In the genomic region with DNA sequence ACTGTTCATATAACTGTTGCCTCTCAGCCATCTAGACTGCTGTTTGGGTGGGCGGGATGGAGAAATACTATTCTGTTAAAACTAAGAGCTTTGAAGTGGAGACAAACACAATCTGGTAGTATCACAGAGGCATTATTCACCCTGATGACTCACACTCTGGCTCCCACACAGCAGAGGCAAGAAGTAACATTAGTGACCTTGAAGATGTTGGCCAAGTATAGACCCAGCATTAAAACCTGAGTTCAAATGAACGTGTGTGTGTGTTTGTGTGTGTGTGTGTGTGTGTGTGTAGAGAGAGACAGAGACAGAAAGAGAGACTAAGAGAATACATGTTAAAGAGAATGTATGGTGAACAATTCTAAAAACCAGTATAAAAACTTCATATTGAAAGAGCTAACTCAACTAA, we compare ENCODE assay signal across 9 cellular contexts. TPM values are rescaled to one million over a fixed set of nuclear protein-coding genes. Genes with fewer than 3 reads are reported as not detected.
DNase-seq lines count a peak whose midpoint lies in the region; ATAC-seq and TF ChIP-seq lines count a peak whose summit lies in the region.
"Had no signal": no experiment of that assay in that cellular context is flagged by ENCODE, and none has a peak within 500 bp of the region (broad histone marks: within the 10 kb centered on the region; RNA-seq: fewer than 3 reads in every experiment).

No MANE protein-coding gene starts in this region.

- H3K4me1 ChIP-seq in HEK293 (ENCODE audit: control insufficient read depth, insufficient read depth, low read length): no peaks in the 10 kb centered on the region
- H3K4me1 ChIP-seq in trophoblast cell (ENCODE audit: control insufficient read depth in 1 of 2, insufficient read depth in 2 of 2, low read length in 2 of 2): peaks cover 0 to 6% of the 10 kb centered on the region in 2 experiments
- no peaks in the 10 kb centered on the region for H3K4me1 ChIP-seq in neural progenitor cell

- H3K4me3 ChIP-seq in HEK293 (ENCODE audit: low read depth, low read length): no peak overlapping the region
- H3K4me3 ChIP-seq in trophoblast cell (ENCODE audit: low read depth, low read length): no peak overlapping the region
- H3K4me3 ChIP-seq in neural progenitor cell: no peak overlapping the region

- DNase-seq in T-helper 1 cell: peak in 3 of 5 donors; percentile 8 to 73 (median 17)
- DNase-seq in amniotic stem cell (lab: John Stamatoyannopoulos, UW): peak; percentile 22
- DNase-seq in occipital lobe (lab: John Stamatoyannopoulos, UW): peak; percentile 24
- no peak for DNase-seq in trophoblast cell
- DNase-seq in neural progenitor cell (ENCODE audit: low spot score): no peak
- no peak for DNase-seq in HuH-7.5 (ENCODE audit: low spot score)

- no peak for ATAC-seq in HG02678 (IDR thresholded peaks at IDR 0.05; ENCODE audit: unreplicated experiment)

- POLR2A ChIA-PET in HEK293 (lab: Yijun Ruan, JAX): interaction anchor here (1.3 kb wide), 1 partner anchor 20 kb away, joined by 3 read pairs; no protein-coding TSS in a partner anchor

- no peak overlapping the region for H2BK12ac ChIP-seq in trophoblast cell (ENCODE audit: low read length)

- H3K27me3 ChIP-seq in trophoblast cell (ENCODE audit: insufficient read depth, low read length) (no peaks in the 10 kb centered on the region), neural progenitor cell (no peaks in the 10 kb centered on the region)

- no peak overlapping the region for H3K23ac ChIP-seq in trophoblast cell (ENCODE audit: low read length)

- H3K4me1 Mint-ChIP-seq in neural progenitor cell: peaks cover 5% of the 10 kb centered on the region

- H3K4ac ChIP-seq in trophoblast cell (ENCODE audit: low read depth, low read length): no peak overlapping the region

- H3K9me3 Mint-ChIP-seq in neural progenitor cell: peaks cover 2% of the 10 kb centered on the region
- H3K9me3 Mint-ChIP-seq: neural crest cell had no signal

- peaks cover 2% of the 10 kb centered on the region for H3K27me3 Mint-ChIP-seq in neural progenitor cell (ENCODE audit: insufficient read depth, low read depth)

- H2BK120ac ChIP-seq in trophoblast cell (ENCODE audit: insufficient read depth, low read length, poor library complexity): no peak overlapping the region

- H3K4me2 ChIP-seq in trophoblast cell (ENCODE audit: low read length): no peak overlapping the region
- no peak overlapping the region for H3K4me2 ChIP-seq in neural progenitor cell

- TF ChIP-seq CTCF in HEK293 (tag by site-specific recombination; IDR thresholded peaks at IDR 0.05): no peak
- no peak for TF ChIP-seq CTCF in neural progenitor cell (IDR thresholded peaks at IDR 0.05)

- no CpG with 5 or more reads among the region's 2 CpGs for WGBS in trophoblast cell (ENCODE audit: extremely low coverage, insufficient coverage, insufficient read length)

- CTCF ChIA-PET in HEK293 (lab: Yijun Ruan, JAX): no interaction called here

- H2BK5ac ChIP-seq in trophoblast cell (ENCODE audit: low read depth, low read length, poor library complexity): no peak overlapping the region

- no peak overlapping the region for H3K4me3 Mint-ChIP-seq in neural progenitor cell
- H3K4me3 Mint-ChIP-seq: neural crest cell had no signal

- H4K12ac ChIP-seq in trophoblast cell (ENCODE audit: low read depth, low read length): no peak overlapping the region

- no peaks in the 10 kb centered on the region for H3K79me1 ChIP-seq in trophoblast cell (ENCODE audit: low read length)

- no peak overlapping the region for H2AK5ac ChIP-seq in trophoblast cell (ENCODE audit: low read length)

- H4K91ac ChIP-seq in trophoblast cell (ENCODE audit: low read depth, low read length): no peak overlapping the region

- no peak overlapping the region for H3K14ac ChIP-seq in trophoblast cell (ENCODE audit: low read length)

- H3K36me3 ChIP-seq in HEK293 (ENCODE audit: control insufficient read depth in 2 of 2, insufficient read depth in 1 of 2, low read length in 2 of 2) (no peaks in the 10 kb centered on the region), trophoblast cell (ENCODE audit: control insufficient read depth in 1 of 2, insufficient read depth in 2 of 2, low read length in 2 of 2) (no peaks in the 10 kb centered on the region), neural progenitor cell (no peaks in the 10 kb centered on the region)

- no peak overlapping the region for H3K27ac Mint-ChIP-seq in neural progenitor cell

- H3K79me2 ChIP-seq in trophoblast cell (ENCODE audit: control insufficient read depth, insufficient read depth, low read length, poor library complexity): no peaks in the 10 kb centered on the region
- no peaks in the 10 kb centered on the region for H3K79me2 ChIP-seq in neural progenitor cell (ENCODE audit: low read depth)

- no peak overlapping the region for H3K27ac ChIP-seq in HEK293 (ENCODE audit: extremely low read depth, low read depth, low read length)
- no peak overlapping the region for H3K27ac ChIP-seq in trophoblast cell (ENCODE audit: low read depth, low read length)
- H3K27ac ChIP-seq in neural progenitor cell: no peak overlapping the region

- H3K9ac ChIP-seq in trophoblast cell (ENCODE audit: low read length): no peak overlapping the region
- H3K9ac ChIP-seq in neural progenitor cell: no peak overlapping the region

- H3K9me3 ChIP-seq in HEK293 (ENCODE audit: control insufficient read depth, insufficient read depth, low read depth, low read length) (no peaks in the 10 kb centered on the region), trophoblast cell (ENCODE audit: insufficient read depth, low read depth, low read length) (no peaks in the 10 kb centered on the region), neural progenitor cell (ENCODE audit: low read depth) (no peaks in the 10 kb centered on the region)

- H4K20me1 ChIP-seq in neural progenitor cell (ENCODE audit: low read depth): no peaks in the 10 kb centered on the region

- H2AFZ ChIP-seq in trophoblast cell (ENCODE audit: insufficient read depth, low read length, poor library complexity) (no peak overlapping the region), neural progenitor cell (replicated peaks) (no peak overlapping the region)

- H3K18ac ChIP-seq in trophoblast cell (ENCODE audit: low read length): no peak overlapping the region

- H4K8ac ChIP-seq in trophoblast cell (ENCODE audit: low read depth, low read length): no peak overlapping the region

- H3F3A ChIP-seq in neural progenitor cell (ENCODE audit: low read depth): no peaks in the 10 kb centered on the region

- no peaks in the 10 kb centered on the region for H3K36me3 Mint-ChIP-seq in neural progenitor cell

TF ChIP-seq in HEK293, 187 proteins besides CTCF, POLR2A, EP300 and RAD21:
- no peak for TF ChIP-seq ZNF133 (tag by site-specific recombination; IDR thresholded peaks at IDR 0.05)
- TF ChIP-seq SP7 (tag by site-specific recombination; IDR thresholded peaks at IDR 0.05): 0 out of 2 replicates have a peak, but pooled peaks have one; percentile 32
- 0 out of 2 replicates have a peak, but pooled peaks have one; percentile 18 for TF ChIP-seq ZNF600 (tag by site-specific recombination; IDR thresholded peaks at IDR 0.05)
- TF ChIP-seq, protein P1, sequence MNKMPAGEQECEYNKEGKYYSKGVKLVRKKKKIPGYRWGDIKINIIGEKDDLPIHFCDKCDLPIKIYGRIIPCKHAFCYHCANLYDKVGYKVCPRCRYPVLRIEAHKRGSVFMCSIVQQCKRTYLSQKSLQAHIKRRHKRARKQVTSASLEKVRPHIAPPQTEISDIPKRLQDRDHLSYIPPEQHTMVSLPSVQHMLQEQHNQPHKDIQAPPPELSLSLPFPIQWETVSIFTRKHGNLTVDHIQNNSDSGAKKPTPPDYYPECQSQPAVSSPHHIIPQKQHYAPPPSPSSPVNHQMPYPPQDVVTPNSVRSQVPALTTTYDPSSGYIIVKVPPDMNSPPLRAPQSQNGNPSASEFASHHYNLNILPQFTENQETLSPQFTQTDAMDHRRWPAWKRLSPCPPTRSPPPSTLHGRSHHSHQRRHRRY (tag by site-specific recombination; IDR thresholded peaks at IDR 0.05): no peak
- TF ChIP-seq ZNF501 (tag by site-specific recombination; IDR thresholded peaks at IDR 0.05): no peak
- peak; percentile 78 for TF ChIP-seq ZFHX2 (tag by site-specific recombination; conservative IDR thresholded peaks at IDR 0.05)
- no peak for TF ChIP-seq ZNF626 (tag by site-specific recombination; IDR thresholded peaks at IDR 0.05)
- TF ChIP-seq, protein P2, sequence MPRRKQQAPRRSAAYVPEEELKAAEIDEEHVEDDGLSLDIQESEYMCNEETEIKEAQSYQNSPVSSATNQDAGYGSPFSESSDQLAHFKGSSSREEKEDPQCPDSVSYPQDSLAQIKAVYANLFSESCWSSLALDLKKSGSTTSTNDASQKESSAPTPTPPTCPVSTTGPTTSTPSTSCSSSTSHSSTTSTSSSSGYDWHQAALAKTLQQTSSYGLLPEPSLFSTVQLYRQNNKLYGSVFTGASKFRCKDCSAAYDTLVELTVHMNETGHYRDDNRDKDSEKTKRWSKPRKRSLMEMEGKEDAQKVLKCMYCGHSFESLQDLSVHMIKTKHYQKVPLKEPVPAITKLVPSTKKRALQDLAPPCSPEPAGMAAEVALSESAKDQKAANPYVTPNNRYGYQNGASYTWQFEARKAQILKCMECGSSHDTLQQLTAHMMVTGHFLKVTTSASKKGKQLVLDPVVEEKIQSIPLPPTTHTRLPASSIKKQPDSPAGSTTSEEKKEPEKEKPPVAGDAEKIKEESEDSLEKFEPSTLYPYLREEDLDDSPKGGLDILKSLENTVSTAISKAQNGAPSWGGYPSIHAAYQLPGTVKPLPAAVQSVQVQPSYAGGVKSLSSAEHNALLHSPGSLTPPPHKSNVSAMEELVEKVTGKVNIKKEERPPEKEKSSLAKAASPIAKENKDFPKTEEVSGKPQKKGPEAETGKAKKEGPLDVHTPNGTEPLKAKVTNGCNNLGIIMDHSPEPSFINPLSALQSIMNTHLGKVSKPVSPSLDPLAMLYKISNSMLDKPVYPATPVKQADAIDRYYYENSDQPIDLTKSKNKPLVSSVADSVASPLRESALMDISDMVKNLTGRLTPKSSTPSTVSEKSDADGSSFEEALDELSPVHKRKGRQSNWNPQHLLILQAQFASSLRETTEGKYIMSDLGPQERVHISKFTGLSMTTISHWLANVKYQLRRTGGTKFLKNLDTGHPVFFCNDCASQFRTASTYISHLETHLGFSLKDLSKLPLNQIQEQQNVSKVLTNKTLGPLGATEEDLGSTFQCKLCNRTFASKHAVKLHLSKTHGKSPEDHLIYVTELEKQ (tag by site-specific recombination; IDR thresholded peaks at IDR 0.05; ENCODE audit: borderline replicate concordance): no peak
- TF ChIP-seq ZNF549 (tag by site-specific recombination; IDR thresholded peaks at IDR 0.05): no peak
- TF ChIP-seq EGR2 (tag by site-specific recombination; IDR thresholded peaks at IDR 0.05; ENCODE audit: low read depth): peak; percentile 51; the same call in 1 of the 2 replicates

RNA-seq across cellular contexts. Expression of a gene that starts 22.5 kb away (rescaled TPM):
- total RNA-seq in occipital lobe (20.3 TPM), neural progenitor cell (ENCODE audit: low replicate concordance) (8.2 and 14.0 TPM in 2 replicates)
- 25.7 and 27.4 TPM in 2 replicates for polyA plus RNA-seq in trophoblast cell (2013)

Comparison
In these comparisons a context has a peak if more than half of its experiments do, and no peak if none do; other contexts are left out.
1. DNase-seq: peak in T-helper 1 cell (3 of 5), amniotic stem cell (single experiment) and occipital lobe (single experiment); none in trophoblast cell (0 of 2), neural progenitor cell (single experiment) and HuH-7.5 (single experiment).